8 cellular contexts compared by ENCODE assay signal in the genomic region with DNA sequence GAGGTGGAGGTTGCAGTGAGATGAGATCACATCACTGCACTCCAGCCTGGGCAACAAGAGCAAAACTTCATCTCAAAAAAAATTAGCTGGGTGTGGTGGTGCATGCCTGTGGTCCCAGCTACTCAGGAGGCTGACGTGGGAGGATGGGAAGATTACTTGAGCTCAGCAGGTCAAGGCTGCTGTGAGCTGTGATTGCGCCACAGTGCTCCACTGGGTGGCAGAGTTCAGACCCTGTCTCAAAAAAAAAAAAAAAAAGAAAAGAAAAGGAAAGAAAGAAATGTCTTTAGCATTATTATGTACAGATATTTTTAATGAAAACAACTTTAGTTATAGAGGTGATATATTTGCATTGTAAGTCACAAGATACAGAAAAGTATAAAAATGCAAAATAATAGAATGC. TPM values are rescaled to one million over a fixed set of nuclear protein-coding genes. Genes with fewer than 3 reads are reported as not detected.
DNase-seq lines count a peak whose midpoint lies in the region; ATAC-seq and TF ChIP-seq lines count a peak whose summit lies in the region.
"Not testable (repeated sequence)": the region's sequence is repeated elsewhere in the genome, so short reads cannot be mapped to it uniquely, and the experiment has no call there.

No MANE protein-coding gene starts in this region.

- H3K36me3 ChIP-seq in HCT116 (ENCODE audit: control insufficient read depth in 1 of 2, insufficient read depth in 2 of 2, low read length in 2 of 2); esophagus squamous epithelium; right lobe of liver: not testable (repeated sequence)

- CTCF ChIA-PET in HCT116 (lab: Charles Lee): interaction anchor here (0.6 to 2.1 kb wide), 11 partner anchors 8 to 274 kb away, joined by 3 to 10 read pairs (median 3); partner anchors contain the start of gene RUFY3
- CTCF ChIA-PET in activated naive CD4-positive, alpha-beta T cell treated with anti-CD3 and anti-CD28 coated beads for 36 hours (lab: Charles Lee): interaction anchor here (0.7 to 5.3 kb wide), 15 partner anchors 11 to 859 kb away, joined by 3 to 37 read pairs (median 4); partner anchors contain the start of gene RUFY3

- not testable (repeated sequence) for H3K9me3 Mint-ChIP-seq in T-helper 1 cell treated with Interleukin-12 subunit alpha and Interleukin-12 subunit beta and Interleukin-4 antibody, amounts not matched to agents 30 μg/mL and 1 μg/mL, for 36 hours; activated naive CD4-positive, alpha-beta T cell treated with anti-CD3 and anti-CD28 coated beads for 36 hours; stimulated activated effector memory CD8-positive, alpha-beta T cell treated with anti-CD3 and anti-CD28 coated beads, Interleukin-12 subunit alpha, Interleukin-12 subunit beta, amount 100 ng/mL, for 72 hours

- H3K9me2 ChIP-seq in HCT116 (ENCODE audit: insufficient read depth): not testable (repeated sequence)

- H3K4me1 Mint-ChIP-seq in T-helper 1 cell treated with Interleukin-12 subunit alpha and Interleukin-12 subunit beta and Interleukin-4 antibody, amounts not matched to agents 30 μg/mL and 1 μg/mL, for 36 hours (ENCODE audit: low read depth): peaks cover 33% of the 10 kb centered on the region
- H3K4me1 Mint-ChIP-seq in activated naive CD4-positive, alpha-beta T cell treated with anti-CD3 and anti-CD28 coated beads for 36 hours (ENCODE audit: low read depth): peaks cover 39% of the 10 kb centered on the region
- peaks cover 38% of the 10 kb centered on the region for H3K4me1 Mint-ChIP-seq in stimulated activated effector memory CD8-positive, alpha-beta T cell treated with anti-CD3 and anti-CD28 coated beads, Interleukin-12 subunit alpha, Interleukin-12 subunit beta, amount 100 ng/mL, for 72 hours

- peak overlapping the region; percentile 45 for H3K4me3 Mint-ChIP-seq in T-helper 1 cell treated with Interleukin-12 subunit alpha and Interleukin-12 subunit beta and Interleukin-4 antibody, amounts not matched to agents 30 μg/mL and 1 μg/mL, for 36 hours
- not testable (repeated sequence) for H3K4me3 Mint-ChIP-seq in activated naive CD4-positive, alpha-beta T cell treated with anti-CD3 and anti-CD28 coated beads for 36 hours
- H3K4me3 Mint-ChIP-seq in stimulated activated effector memory CD8-positive, alpha-beta T cell treated with anti-CD3 and anti-CD28 coated beads, Interleukin-12 subunit alpha, Interleukin-12 subunit beta, amount 100 ng/mL, for 72 hours: peak overlapping the region; percentile 60

- TF ChIP-seq CTCF in HCT116 (IDR thresholded peaks at IDR 0.05 in 2 of 3, conservative IDR thresholded peaks at IDR 0.05 in 1 of 3; ENCODE audit: borderline replicate concordance in 1 of 3, insufficient read depth in 1 of 3, low read depth in 2 of 3, low read length in 2 of 3) (peak; percentile 26 to 47 (median 44); a peak in 5 of 6 replicates), esophagus squamous epithelium (IDR thresholded peaks at IDR 0.05) (peak in 2 of 6 experiments; percentile 7 to 29), right lobe of liver (IDR thresholded peaks at IDR 0.05) (peak in 3 of 4 donors; percentile 17 to 34 (median 27))

- H3K27ac Mint-ChIP-seq in T-helper 1 cell treated with Interleukin-12 subunit alpha and Interleukin-12 subunit beta and Interleukin-4 antibody, amounts not matched to agents 30 μg/mL and 1 μg/mL, for 36 hours: peak overlapping the region; percentile 59
- H3K27ac Mint-ChIP-seq in activated naive CD4-positive, alpha-beta T cell treated with anti-CD3 and anti-CD28 coated beads for 36 hours; stimulated activated effector memory CD8-positive, alpha-beta T cell treated with anti-CD3 and anti-CD28 coated beads, Interleukin-12 subunit alpha, Interleukin-12 subunit beta, amount 100 ng/mL, for 72 hours: not testable (repeated sequence)

- intact Hi-C loops in HCT116 (cut with micrococcal nuclease); esophagus squamous epithelium (cut with DNase I); right lobe of liver (cut with DNase I): not testable (repeated sequence)
- intact Hi-C loops in activated naive CD4-positive, alpha-beta T cell treated with anti-CD3 and anti-CD28 coated beads for 36 hours (cut with micrococcal nuclease): loop anchor here (1.0 to 2.0 kb wide), 4 partner anchors 17 to 259 kb away; partner anchors contain the start of gene MOB1B

- H3K4me2 ChIP-seq in HCT116 (ENCODE audit: low read length): peak overlapping the region; percentile 47

- H4K20me1 ChIP-seq in HCT116 (ENCODE audit: insufficient read depth): not testable (repeated sequence)

- not testable (repeated sequence) for TF ChIP-seq POLR2A in HCT116 (IDR thresholded peaks at IDR 0.05; ENCODE audit: borderline replicate concordance, extremely low read depth, insufficient read depth, insufficient read length); esophagus squamous epithelium (IDR thresholded peaks at IDR 0.05); right lobe of liver (IDR thresholded peaks at IDR 0.05)

- H3K9ac ChIP-seq in HCT116 (ENCODE audit: low read length): not testable (repeated sequence)

- not testable (repeated sequence) for H3K27me3 Mint-ChIP-seq in T-helper 1 cell treated with Interleukin-12 subunit alpha and Interleukin-12 subunit beta and Interleukin-4 antibody, amounts not matched to agents 30 μg/mL and 1 μg/mL, for 36 hours (ENCODE audit: low read depth); activated naive CD4-positive, alpha-beta T cell treated with anti-CD3 and anti-CD28 coated beads for 36 hours (ENCODE audit: low read depth)

- peak; percentile 98 for ATAC-seq in HCT116
- ATAC-seq in right lobe of liver: peak; percentile 68 to 77 (median 70)
- ATAC-seq in stimulated activated effector memory CD8-positive, alpha-beta T cell treated with anti-CD3 and anti-CD28 coated beads, Interleukin-12 subunit alpha, Interleukin-12 subunit beta, amount 100 ng/mL, for 72 hours: peak; percentile 74

- not testable (repeated sequence) for H3K36me3 Mint-ChIP-seq in T-helper 1 cell treated with Interleukin-12 subunit alpha and Interleukin-12 subunit beta and Interleukin-4 antibody, amounts not matched to agents 30 μg/mL and 1 μg/mL, for 36 hours (ENCODE audit: low read depth); activated naive CD4-positive, alpha-beta T cell treated with anti-CD3 and anti-CD28 coated beads for 36 hours (ENCODE audit: low read depth); stimulated activated effector memory CD8-positive, alpha-beta T cell treated with anti-CD3 and anti-CD28 coated beads, Interleukin-12 subunit alpha, Interleukin-12 subunit beta, amount 100 ng/mL, for 72 hours

- DNase-seq in Caki2 (ENCODE audit: low read depth): peak; percentile 29
- DNase-seq in HCT116 (ENCODE audit: low read depth, low spot score): peak; percentile 44
- DNase-seq in NCI-H226: peak; percentile 63
- DNase-seq in activated naive CD4-positive, alpha-beta T cell treated with anti-CD3 and anti-CD28 coated beads for 36 hours: peak; percentile 57
- not testable (repeated sequence) for DNase-seq in esophagus squamous epithelium (lab: John Stamatoyannopoulos, UW); stimulated activated effector memory CD8-positive, alpha-beta T cell treated with anti-CD3 and anti-CD28 coated beads, Interleukin-12 subunit alpha, Interleukin-12 subunit beta, amount 100 ng/mL, for 72 hours (ENCODE audit: low spot score in 2 of 2)
- peak; percentile 55 to 73 (median 62) for DNase-seq in right lobe of liver

- in situ Hi-C loops in Caki2 (cut with HindIII; ENCODE audit: low pct_unique_long_range_greater_than_20kb, low sequenced_read_pairs): not testable (repeated sequence)

- not testable (repeated sequence) for BruUV-seq in HCT116 (replicated peaks; lab: Mats Ljungman, UMichigan)

- peak; percentile 33 for TF ChIP-seq RAD21 in HCT116 (IDR thresholded peaks at IDR 0.05; ENCODE audit: low read depth)

- H3K79me2 ChIP-seq in HCT116 (ENCODE audit: insufficient read depth, low read length): not testable (repeated sequence)

- H3K4me1 ChIP-seq in HCT116 (ENCODE audit: control insufficient read depth in 1 of 2, insufficient read depth in 2 of 2, low read length in 2 of 2) (peaks cover 13 to 25% of the 10 kb centered on the region in 2 experiments; a peak in 3 of 4 replicates), esophagus squamous epithelium (peaks cover 4 to 75% (median 15%) of the 10 kb centered on the region in 3 donors), right lobe of liver (peaks cover 0 to 24% (median 8%) of the 10 kb centered on the region in 4 donors)

- H3K27me3 ChIP-seq in HCT116 (ENCODE audit: insufficient read depth, low read length); esophagus squamous epithelium; right lobe of liver: not testable (repeated sequence)

- not testable (repeated sequence) for H3K27ac ChIP-seq in HCT116 (ENCODE audit: low read depth, low read length)
- peak overlapping the region in 3 of 4 donors; percentile 17 to 90 (median 89) for H3K27ac ChIP-seq in esophagus squamous epithelium
- peak overlapping the region in 1 of 3 donors; percentile 83 for H3K27ac ChIP-seq in right lobe of liver

- H3K9me3 ChIP-seq in HCT116 (ENCODE audit: control insufficient read depth in 1 of 2, insufficient read depth in 1 of 2, low read depth in 1 of 2, low read length in 2 of 2); esophagus squamous epithelium; right lobe of liver: not testable (repeated sequence)

- not testable (repeated sequence) for H2AFZ ChIP-seq in HCT116 (ENCODE audit: low read depth, low read length, poor library complexity, severe bottlenecking)

- POLR2A ChIA-PET in HCT116 (lab: Charles Lee): interaction anchor here (0.7 to 1.2 kb wide), 2 partner anchors 31 to 218 kb away, joined by 3 read pairs; no protein-coding TSS in a partner anchor

- H3K4me3 ChIP-seq in HCT116 (replicated peaks in 1 of 2; ENCODE audit: low read depth in 1 of 2, low read length in 2 of 2); esophagus squamous epithelium; right lobe of liver: not testable (repeated sequence)

- WGBS in esophagus squamous epithelium, 2 donors: 30 to 39% methylated on average over 2 of the region's 2 CpGs
- 12% methylated on average over 2 of the region's 2 CpGs for WGBS in right lobe of liver (ENCODE audit: insufficient coverage, low coverage, low lambda C conversion rate, missing lambda C conversion rate)

- RAD21 ChIA-PET in HCT116 (lab: Charles Lee; ENCODE audit: low non-redundant PET in 1 of 2, low total read pairs in 2 of 2, uncharacterized antibody in 2 of 2, unreplicated experiment in 2 of 2): interaction anchor here in 1 of 2 experiments (0.7 kb wide), 1 partner anchor 132 kb away, joined by 3 read pairs; no protein-coding TSS in a partner anchor

RNA-seq across cellular contexts. Expression of gene RUFY3, which starts 14.2 kb away (rescaled TPM):
- 18.2 and 42.9 TPM in 2 replicates for total RNA-seq in Caki2 (2014; rRNA removed; shearing (Covaris generic); ENCODE audit: low replicate concordance)
- 32.9 TPM for total RNA-seq in HCT116 (2021; ENCODE audit: unreplicated experiment)
- polyA plus RNA-seq in HCT116 (2012): 9.0 and 9.6 TPM in 2 replicates
- total RNA-seq in activated naive CD4-positive, alpha-beta T cell treated with anti-CD3 and anti-CD28 coated beads for 36 hours: 10 to 100 TPM; 14.9 to 18.0 TPM
- 10 to 100 TPM; 30.4 to 63.9 (median 42.4) TPM for total RNA-seq in esophagus squamous epithelium
- 10 to 100 TPM; 24.1 to 58.3 (median 30.3) TPM for total RNA-seq in right lobe of liver

RNA-seq across cellular contexts. Expression of gene UTP3, which starts 47.6 kb away (rescaled TPM):
- 9.5 and 10.9 TPM in 2 replicates for total RNA-seq in Caki2 (2014; rRNA removed; shearing (Covaris generic); ENCODE audit: low replicate concordance)
- total RNA-seq in HCT116 (2021; ENCODE audit: unreplicated experiment): 33.7 TPM
- 28.3 and 30.6 TPM in 2 replicates for polyA plus RNA-seq in HCT116 (2012)
- total RNA-seq in activated naive CD4-positive, alpha-beta T cell treated with anti-CD3 and anti-CD28 coated beads for 36 hours: 10 to 100 TPM; 18.7 to 20.0 TPM
- total RNA-seq in esophagus squamous epithelium: 10 to 100 TPM; 16.0 to 29.8 (median 24.4) TPM
- 10 to 100 TPM; 10.2 to 22.3 (median 14.0) TPM for total RNA-seq in right lobe of liver
